Comparison of ENCODE assay signal across 8 cellular contexts in genomic region chr11:34174411-34175041, GRCh38.
DNase-seq lines count a peak whose midpoint lies in the region; ATAC-seq and TF ChIP-seq lines count a peak whose summit lies in the region.

No MANE protein-coding gene starts in this region.

- no peak overlapping the region for H3K27ac ChIP-seq in OCI-LY3 (ENCODE audit: low read length)

- H4K20me1 ChIP-seq in OCI-LY3 (ENCODE audit: insufficient read depth, low read length): no peaks in the 10 kb centered on the region

- TF ChIP-seq CTCF in GM20000 (IDR thresholded peaks at IDR 0.05; ENCODE audit: extremely low read depth, missing control alignments) (peak; percentile 98), OCI-LY3 (IDR thresholded peaks at IDR 0.05; ENCODE audit: low read depth, low read length) (peak; percentile 84)

- H3K36me3 Mint-ChIP-seq in activated T-cell treated with anti-CD3 and anti-CD28 coated beads, Interleukin-2, amount 50 U/mL, for 24 hours (ENCODE audit: low read depth): no peaks in the 10 kb centered on the region
- no peaks in the 10 kb centered on the region for H3K36me3 Mint-ChIP-seq in naive thymus-derived CD8-positive, alpha-beta T cell
- peaks cover 19% of the 10 kb centered on the region for H3K36me3 Mint-ChIP-seq in stimulated activated memory B cell treated with anti-CD40 and anti-IgM and Interleukin-4, amounts not matched to agents 10 μg/mL and 1 μg/mL and 100 μg/mL, for 72 hours

- H3K4me3 ChIP-seq in OCI-LY3 (ENCODE audit: low read length): peak overlapping the region; percentile 73

- no peaks in the 10 kb centered on the region for H3K79me2 ChIP-seq in OCI-LY3 (ENCODE audit: low read length)

- no peak overlapping the region for H2AFZ ChIP-seq in OCI-LY3 (ENCODE audit: low read depth, low read length)

- ATAC-seq in naive thymus-derived CD8-positive, alpha-beta T cell: peak; percentile 100
- peak; percentile 97 for ATAC-seq in stimulated activated memory B cell treated with anti-CD40 and anti-IgM and Interleukin-4, amounts not matched to agents 10 μg/mL and 1 μg/mL and 100 μg/mL, for 72 hours

- DNase-seq in COR-L47 (lab: John Stamatoyannopoulos, UW) (peak; percentile 74), GM20000 (ENCODE audit: low spot score) (peak; percentile 90), HT1080 (ENCODE audit: low read depth) (peak; percentile 72), fibroblast of gingiva (ENCODE audit: low read depth) (peak; percentile 45)
- DNase-seq in activated T-cell treated with anti-CD3 and anti-CD28 coated beads, Interleukin-2, amount 50 U/mL, for 24 hours: peak; percentile 89
- DNase-seq in naive thymus-derived CD8-positive, alpha-beta T cell: peak; percentile 63 to 88 (median 76)

- no peak overlapping the region for H3K27ac Mint-ChIP-seq in activated T-cell treated with anti-CD3 and anti-CD28 coated beads, Interleukin-2, amount 50 U/mL, for 24 hours
- H3K27ac Mint-ChIP-seq in naive thymus-derived CD8-positive, alpha-beta T cell: peak overlapping the region in 1 of 10 donors; percentile 62
- H3K27ac Mint-ChIP-seq in stimulated activated memory B cell treated with anti-CD40 and anti-IgM and Interleukin-4, amounts not matched to agents 10 μg/mL and 1 μg/mL and 100 μg/mL, for 72 hours: peak overlapping the region; percentile 53

- H3K27me3 Mint-ChIP-seq in activated T-cell treated with anti-CD3 and anti-CD28 coated beads, Interleukin-2, amount 50 U/mL, for 24 hours: no peaks in the 10 kb centered on the region
- H3K27me3 Mint-ChIP-seq in naive thymus-derived CD8-positive, alpha-beta T cell: peaks cover 4 to 13% (median 7%) of the 10 kb centered on the region in 5 donors
- peaks cover 8% of the 10 kb centered on the region for H3K27me3 Mint-ChIP-seq in stimulated activated memory B cell treated with anti-CD40 and anti-IgM and Interleukin-4, amounts not matched to agents 10 μg/mL and 1 μg/mL and 100 μg/mL, for 72 hours

- POLR2A ChIA-PET in naive thymus-derived CD8-positive, alpha-beta T cell (lab: Charles Lee): interaction anchor here (0.7 to 1.7 kb wide), 5 partner anchors 33 to 278 kb away, joined by 3 to 30 read pairs (median 3); partner anchors contain the start of gene ABTB2

- H3K4me1 ChIP-seq in OCI-LY3 (ENCODE audit: low read length): peaks cover 28% of the 10 kb centered on the region

- H3K4me1 Mint-ChIP-seq in activated T-cell treated with anti-CD3 and anti-CD28 coated beads, Interleukin-2, amount 50 U/mL, for 24 hours (ENCODE audit: low read depth): peaks cover 22% of the 10 kb centered on the region
- H3K4me1 Mint-ChIP-seq in naive thymus-derived CD8-positive, alpha-beta T cell: peaks cover 2 to 6% (median 4%) of the 10 kb centered on the region in 4 donors
- peaks cover 36% of the 10 kb centered on the region for H3K4me1 Mint-ChIP-seq in stimulated activated memory B cell treated with anti-CD40 and anti-IgM and Interleukin-4, amounts not matched to agents 10 μg/mL and 1 μg/mL and 100 μg/mL, for 72 hours

- peak overlapping the region; percentile 93 for H3K4me2 ChIP-seq in OCI-LY3 (ENCODE audit: low read length)

- no peaks in the 10 kb centered on the region for H3K36me3 ChIP-seq in OCI-LY3 (replicated peaks; ENCODE audit: low read depth, low read length)

- H3K9me3 ChIP-seq in OCI-LY3 (ENCODE audit: insufficient read depth, low read length): no peaks in the 10 kb centered on the region

- H3K4me3 Mint-ChIP-seq in activated T-cell treated with anti-CD3 and anti-CD28 coated beads, Interleukin-2, amount 50 U/mL, for 24 hours: peak overlapping the region; percentile 55
- H3K4me3 Mint-ChIP-seq in naive thymus-derived CD8-positive, alpha-beta T cell: peak overlapping the region in 9 of 10 donors; percentile 39 to 73 (median 54)
- H3K4me3 Mint-ChIP-seq in stimulated activated memory B cell treated with anti-CD40 and anti-IgM and Interleukin-4, amounts not matched to agents 10 μg/mL and 1 μg/mL and 100 μg/mL, for 72 hours: peak overlapping the region; percentile 72

- peak overlapping the region; percentile 44; the same call in 1 of the 2 replicates for H3K9ac ChIP-seq in OCI-LY3 (ENCODE audit: low read length)

- no peaks in the 10 kb centered on the region for H3K9me3 Mint-ChIP-seq in activated T-cell treated with anti-CD3 and anti-CD28 coated beads, Interleukin-2, amount 50 U/mL, for 24 hours
- H3K9me3 Mint-ChIP-seq in naive thymus-derived CD8-positive, alpha-beta T cell: no peaks in the 10 kb centered on the region
- no peaks in the 10 kb centered on the region for H3K9me3 Mint-ChIP-seq in stimulated activated memory B cell treated with anti-CD40 and anti-IgM and Interleukin-4, amounts not matched to agents 10 μg/mL and 1 μg/mL and 100 μg/mL, for 72 hours

- H3K27me3 ChIP-seq in OCI-LY3 (ENCODE audit: low read depth, low read length): no peaks in the 10 kb centered on the region
